ENCODE assay signal across 8 cellular contexts in the genomic region with DNA sequence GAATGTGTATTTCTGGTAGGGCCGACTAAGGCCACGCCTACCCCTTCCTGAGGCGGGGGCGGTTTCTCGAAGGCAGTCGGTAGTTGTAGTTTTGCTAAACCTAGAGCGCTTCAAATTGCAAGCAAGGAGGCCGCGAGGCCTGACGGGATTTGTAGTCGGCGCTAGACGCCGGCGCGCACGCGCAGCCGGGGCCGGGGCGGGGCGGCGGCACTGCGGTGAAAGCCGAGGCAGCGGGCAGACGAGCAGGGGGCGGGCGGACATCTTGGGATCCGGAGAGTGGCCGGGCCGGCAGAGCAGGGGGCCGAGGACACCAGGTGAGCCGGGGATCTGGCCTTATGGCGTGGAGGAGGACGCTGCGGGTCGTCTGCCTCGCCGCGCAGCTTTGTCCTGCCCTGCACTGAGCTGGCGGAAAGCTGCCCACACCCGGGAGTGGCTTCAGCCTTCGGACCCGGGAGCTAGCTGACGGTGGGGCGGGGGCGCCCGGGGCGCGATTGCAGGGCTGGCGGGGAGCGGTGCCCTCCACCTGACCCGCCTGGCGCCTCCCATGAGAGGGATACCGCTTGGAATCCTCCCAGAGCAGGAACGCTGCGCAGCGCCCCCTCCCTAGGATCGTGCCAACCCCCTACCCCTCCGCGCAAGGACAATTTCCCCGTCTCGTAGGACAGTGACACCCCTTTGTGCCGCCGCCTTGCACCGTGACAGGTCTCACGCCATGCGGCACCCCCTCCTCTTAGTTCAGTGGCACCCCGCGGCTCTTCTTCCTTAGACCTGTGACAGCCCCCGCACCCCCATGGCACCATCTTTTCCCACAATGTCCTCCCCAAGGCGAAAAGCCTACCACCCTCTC. TPM values are rescaled to one million over a fixed set of nuclear protein-coding genes. Genes with fewer than 3 reads are reported as not detected.
DNase-seq lines count a peak whose midpoint lies in the region; TF ChIP-seq lines count a peak whose summit lies in the region.

A gene (plus strand): TSS at position 210 of the 847 bp plus-strand sequence. CDS start 2,139 bp downstream, outside the sequence.

- H3K36me3 ChIP-seq in effector memory CD4-positive, alpha-beta T cell (ENCODE audit: control insufficient read depth, insufficient read depth, low read length) = peaks cover 28% of the 10 kb centered on the region

- POLR2A ChIA-PET in activated CD8-positive, alpha-beta memory T cell treated with anti-CD3 and anti-CD28 coated beads for 36 hours (lab: Charles Lee) = interaction anchor here (0.6 to 1.7 kb wide), 5 partner anchors 9 to 162 kb away, joined by 3 to 5 read pairs (median 3); no protein-coding TSS in a partner anchor

- peak within 1 kb of the TSS; percentile 80 for H3K27ac ChIP-seq in effector memory CD4-positive, alpha-beta T cell (ENCODE audit: insufficient read depth, low read length, poor library complexity, severe bottlenecking)

- H3K27me3 ChIP-seq in effector memory CD4-positive, alpha-beta T cell (replicated peaks; ENCODE audit: control insufficient read depth, insufficient read depth, low read length, poor library complexity, severe bottlenecking) = no peaks in the 10 kb centered on the region

- no peak for TF ChIP-seq CTCF in GM20000 (IDR thresholded peaks at IDR 0.05; ENCODE audit: extremely low read depth, missing control alignments)

- DNase-seq in CMK (ENCODE audit: low read depth) (peak; percentile 89), GM20000 (ENCODE audit: low spot score) (peak; percentile 98), HT-29 (ENCODE audit: low spot score) (peak; percentile 98), NOMO-1 (lab: John Stamatoyannopoulos, UW; ENCODE audit: unreplicated experiment in 2 of 2) (peak; percentile 100), medulla oblongata (ENCODE audit: extremely low spot score) (peak; percentile 99)
- DNase-seq in effector memory CD4-positive, alpha-beta T cell = peak; percentile 94 to 98 (median 96)
- DNase-seq in stimulated activated CD8-positive, alpha-beta memory T cell treated with anti-CD3 and anti-CD28 coated beads, Interleukin-12 subunit alpha, Interleukin-12 subunit beta, amount 100 ng/mL, for 1 hour (ENCODE audit: low read depth) = peak; percentile 94

- CTCF ChIA-PET in activated CD8-positive, alpha-beta memory T cell treated with anti-CD3 and anti-CD28 coated beads for 36 hours (lab: Charles Lee) = interaction anchor here (1.4 kb wide), 1 partner anchor 16 kb away, joined by 5 read pairs; no protein-coding TSS in a partner anchor

- peak within 1 kb of the TSS; percentile 99 for H3K4me3 ChIP-seq in effector memory CD4-positive, alpha-beta T cell (ENCODE audit: insufficient read depth, low read depth, low read length, poor library complexity, severe bottlenecking)

- no peaks in the 10 kb centered on the region for H3K9me3 ChIP-seq in effector memory CD4-positive, alpha-beta T cell (ENCODE audit: control insufficient read depth, low read length)

- H3K4me1 ChIP-seq in effector memory CD4-positive, alpha-beta T cell (ENCODE audit: control insufficient read depth, insufficient read depth, low read length, poor library complexity, severe bottlenecking) = peaks cover 22% of the 10 kb centered on the region

RNA-seq across cellular contexts. Expression of the gene that starts here (rescaled TPM):
- total RNA-seq in HT-29 (2014; rRNA removed; shearing (Covaris generic)) = 280 and 309 TPM in 2 replicates
- 100 to 1,000 TPM; 240 to 244 TPM for total RNA-seq in activated CD8-positive, alpha-beta memory T cell treated with anti-CD3 and anti-CD28 coated beads for 36 hours

Comparison
In these comparisons a context has a peak if more than half of its experiments do, and no peak if none do; other contexts are left out.
1. Peak in every context shown above with its lines: DNase-seq, H3K4me3 ChIP-seq and H3K27ac ChIP-seq.